ENCODE assay signal across 30 cellular contexts in the genomic region with DNA sequence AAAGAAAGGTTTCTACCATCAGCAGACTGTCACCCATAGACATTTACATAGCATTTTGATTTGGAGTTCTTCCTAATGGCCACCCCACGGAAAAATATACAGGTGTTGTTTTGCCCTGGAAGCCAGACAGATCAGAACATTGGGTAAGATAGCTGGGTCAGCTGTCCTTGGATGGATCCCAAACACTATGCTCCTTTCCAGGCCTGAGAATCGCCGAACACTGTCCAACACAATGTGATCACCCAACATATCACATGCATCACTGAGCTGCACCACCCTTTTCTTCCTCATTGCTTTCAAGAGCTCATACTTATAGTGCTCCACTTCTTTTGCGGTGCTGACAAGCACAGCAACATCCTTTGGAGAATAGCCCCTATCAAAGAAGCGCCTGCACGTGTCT. TPM values are rescaled to one million over a fixed set of nuclear protein-coding genes. Genes with fewer than 3 reads are reported as not detected.
"Had no signal": no experiment of that assay in that cellular context is flagged by ENCODE, and none has a peak within 500 bp of the region (broad histone marks: within the 10 kb centered on the region; RNA-seq: fewer than 3 reads in every experiment).

No MANE protein-coding gene starts in this region.

- FAIRE-seq: astrocyte, frontal cortex, TTC549 had no signal

- H3K27me3 ChIP-seq: brain microvascular endothelial cell, colonic mucosa had no signal

- H3K27ac Mint-ChIP-seq: activated naive CD8-positive, alpha-beta T cell; activated T-cell treated with anti-CD3 and anti-CD28 coated beads, Interleukin-2, amount 50 U/mL, for 24 hours; activated T-cell treated with anti-CD3 and anti-CD28 coated beads, Interleukin-2, amount 50 U/mL, for 72 hours; WTC11 had no signal

- ATAC-seq: activated CD4-positive, CD25-positive, alpha-beta regulatory T cell treated with anti-CD3 and anti-CD28 coated beads, Interleukin-2, amount 50 U/mL, for 24 hours; activated T-cell treated with anti-CD3 and anti-CD28 coated beads, Interleukin-2, amount 50 U/mL, for 72 hours; esophagus mucosa; heart left ventricle had no signal

- H3K27ac ChIP-seq: brain microvascular endothelial cell, cardiac muscle cell, colonic mucosa, heart left ventricle, VCaP had no signal

- H3K36me3 ChIP-seq: brain microvascular endothelial cell, cardiac muscle cell, colonic mucosa had no signal

- H3K4me3 ChIP-seq: cardiac muscle cell, colonic mucosa, heart left ventricle had no signal

- H3K9me3 Mint-ChIP-seq: activated T-cell treated with anti-CD3 and anti-CD28 coated beads, Interleukin-2, amount 50 U/mL, for 24 hours; activated T-cell treated with anti-CD3 and anti-CD28 coated beads, Interleukin-2, amount 50 U/mL, for 72 hours; WTC11 had no signal

- H3K27me3 Mint-ChIP-seq: activated naive CD8-positive, alpha-beta T cell; activated T-cell treated with anti-CD3 and anti-CD28 coated beads, Interleukin-2, amount 50 U/mL, for 24 hours had no signal

- H3K4me3 Mint-ChIP-seq: activated naive CD8-positive, alpha-beta T cell; activated T-cell treated with anti-CD3 and anti-CD28 coated beads, Interleukin-2, amount 50 U/mL, for 24 hours; activated T-cell treated with anti-CD3 and anti-CD28 coated beads, Interleukin-2, amount 50 U/mL, for 72 hours; WTC11 had no signal

- H3K36me3 Mint-ChIP-seq: WTC11 had no signal

- DNase-seq: activated CD4-positive, alpha-beta T cell treated with anti-CD3 and anti-CD28 coated beads for 48 hours; activated CD4-positive, alpha-beta T cell treated with anti-CD3 and anti-CD28 coated beads, Interleukin-2, amount 50 U/mL, for 1 hour; activated CD4-positive, alpha-beta T cell treated with anti-CD3 and anti-CD28 coated beads, Interleukin-2, amount 50 U/mL, for 48 hours; activated CD8-positive, alpha-beta memory T cell treated with anti-CD3 and anti-CD28 coated beads, Interleukin-2, amount 50 U/mL, for 48 hours; activated gamma-delta T cell; activated naive CD4-positive, alpha-beta T cell; activated naive CD4-positive, alpha-beta T cell treated with anti-CD3 and anti-CD28 coated beads, Interleukin-2, amount 50 U/mL, for 16 hours; activated T-cell treated with anti-CD3 and anti-CD28 coated beads for 4 hours; activated T-cell treated with anti-CD3 and anti-CD28 coated beads, Interleukin-2, amount 50 U/mL, for 24 hours; activated T-cell treated with anti-CD3 and anti-CD28 coated beads, Interleukin-2, amount 50 U/mL, for 72 hours; amniotic stem cell; anterior cingulate cortex; brain microvascular endothelial cell; central memory CD4-positive, alpha-beta T cell; cerebellar nuclear complex; colonic mucosa; effector CD8-positive, alpha-beta T cell; foreskin fibroblast; glutamatergic neuron; heart left ventricle; T-helper 2 cell had no signal

- H3K4me1 ChIP-seq: colonic mucosa had no signal

- H3K9me3 ChIP-seq: colonic mucosa, heart left ventricle had no signal

RNA-seq across cellular contexts. Expression of a gene that starts 21.1 kb away (rescaled TPM):
- total RNA-seq: cardiac muscle cell had no signal
